ENCODE assay signal across 8 cellular contexts in the genomic region with DNA sequence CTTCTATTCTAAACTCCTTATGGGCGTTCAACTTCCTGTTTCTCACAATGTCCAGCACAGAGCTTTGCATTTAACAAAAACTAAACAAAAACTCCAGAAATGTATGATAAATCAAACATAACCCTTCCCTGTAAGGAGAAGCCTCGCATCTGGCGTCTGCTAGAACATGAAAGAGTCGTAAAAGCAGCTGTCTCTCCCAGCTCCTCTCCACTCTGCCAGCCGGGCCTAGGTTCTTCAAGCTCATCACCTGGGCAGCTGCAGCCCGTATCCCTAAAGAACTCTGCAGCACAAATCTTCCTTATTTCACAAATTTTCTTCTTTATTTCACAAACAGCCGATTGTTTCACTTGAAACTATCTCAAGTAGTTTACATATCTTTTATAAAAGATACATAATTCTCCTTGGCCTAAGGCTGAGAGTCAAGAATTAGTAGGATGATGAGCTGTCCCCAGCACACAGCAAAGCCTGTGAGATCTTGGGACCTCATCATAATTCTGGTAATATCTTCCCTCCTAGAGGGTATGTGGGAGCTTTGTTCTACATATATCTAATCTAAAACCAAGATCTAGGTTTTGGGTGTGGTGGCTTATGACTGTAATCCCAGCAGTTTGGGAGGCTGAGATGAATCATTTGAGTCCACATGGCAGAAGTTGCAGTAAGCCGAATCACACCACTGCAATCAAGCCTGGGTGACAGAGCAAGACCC. TPM values are rescaled to one million over a fixed set of nuclear protein-coding genes. Genes with fewer than 3 reads are reported as not detected.
DNase-seq lines count a peak whose midpoint lies in the region; ATAC-seq and TF ChIP-seq lines count a peak whose summit lies in the region.

No MANE protein-coding gene starts in this region.

- TF ChIP-seq CTCF in HFFc6 (IDR thresholded peaks at IDR 0.05) (no peak), fibroblast of villous mesenchyme (IDR thresholded peaks at IDR 0.05; ENCODE audit: insufficient read depth, low read depth, low read length) (no peak), MM.1S (IDR thresholded peaks at IDR 0.05; ENCODE audit: low read length) (no peak)

- H3K9ac ChIP-seq in MM.1S (ENCODE audit: low read length), result no peak overlapping the region

- peaks cover 79% of the 10 kb centered on the region for H3K4me1 Mint-ChIP-seq in HFFc6 (ENCODE audit: low read depth)
- H3K4me1 Mint-ChIP-seq in activated CD4-positive, alpha-beta T cell treated with anti-CD3 and anti-CD28 coated beads, Interleukin-2, amount 10 ng/mL, durations not matched to agents 24 days and 14 days, result peaks cover 34% of the 10 kb centered on the region

- no peaks in the 10 kb centered on the region for H3K4me1 ChIP-seq in MM.1S (ENCODE audit: low read length)

- H3K27ac Mint-ChIP-seq in HFFc6, result peak overlapping the region; percentile 94
- peak overlapping the region; percentile 80 for H3K27ac Mint-ChIP-seq in activated CD4-positive, alpha-beta T cell treated with anti-CD3 and anti-CD28 coated beads, Interleukin-2, amount 10 ng/mL, durations not matched to agents 24 days and 14 days

- H3K9me2 ChIP-seq in MM.1S (replicated peaks; ENCODE audit: insufficient read depth, low read length), result no peaks in the 10 kb centered on the region

- H3F3A ChIP-seq in MM.1S (ENCODE audit: insufficient read depth, low read length), result no peaks in the 10 kb centered on the region; the same call in 1 of the 2 replicates

- H3K4me2 ChIP-seq in MM.1S (ENCODE audit: low read depth, low read length), result no peak overlapping the region

- H3K36me3 Mint-ChIP-seq in HFFc6 (ENCODE audit: low read depth), result peaks cover 69% of the 10 kb centered on the region
- peaks cover 64% of the 10 kb centered on the region for H3K36me3 Mint-ChIP-seq in activated CD4-positive, alpha-beta T cell treated with anti-CD3 and anti-CD28 coated beads, Interleukin-2, amount 10 ng/mL, durations not matched to agents 24 days and 14 days (ENCODE audit: low read depth)

- H3K9me3 Mint-ChIP-seq in HFFc6, result peaks cover 17% of the 10 kb centered on the region
- no peaks in the 10 kb centered on the region for H3K9me3 Mint-ChIP-seq in activated CD4-positive, alpha-beta T cell treated with anti-CD3 and anti-CD28 coated beads, Interleukin-2, amount 10 ng/mL, durations not matched to agents 24 days and 14 days

- no peak for ATAC-seq in GM18907 (IDR thresholded peaks at IDR 0.05; ENCODE audit: unreplicated experiment)
- no peak for ATAC-seq in GM21360 (IDR thresholded peaks at IDR 0.05; ENCODE audit: unreplicated experiment)
- ATAC-seq in GM18858 (IDR thresholded peaks at IDR 0.05; ENCODE audit: unreplicated experiment), result no peak

- no peaks in the 10 kb centered on the region for H4K20me1 ChIP-seq in MM.1S (ENCODE audit: insufficient read depth, low read length)

- H3K79me2 ChIP-seq in MM.1S (ENCODE audit: low read length), result 0 out of 2 replicates have a peak, but pooled peaks cover 10% of the 10 kb centered on the region

- H3K4me3 ChIP-seq in fibroblast of villous mesenchyme (ENCODE audit: low read depth, low read length), result no peak overlapping the region
- H3K4me3 ChIP-seq in MM.1S (ENCODE audit: low read length), result no peak overlapping the region

- H3K27me3 Mint-ChIP-seq in HFFc6 (ENCODE audit: insufficient read depth), result peaks cover 42% of the 10 kb centered on the region
- H3K27me3 Mint-ChIP-seq in activated CD4-positive, alpha-beta T cell treated with anti-CD3 and anti-CD28 coated beads, Interleukin-2, amount 10 ng/mL, durations not matched to agents 24 days and 14 days, result no peaks in the 10 kb centered on the region

- H3K4me3 Mint-ChIP-seq in HFFc6, result peak overlapping the region; percentile 76
- H3K4me3 Mint-ChIP-seq in activated CD4-positive, alpha-beta T cell treated with anti-CD3 and anti-CD28 coated beads, Interleukin-2, amount 10 ng/mL, durations not matched to agents 24 days and 14 days, result peak overlapping the region; percentile 41

- no peaks in the 10 kb centered on the region for H3K27me3 ChIP-seq in MM.1S (replicated peaks; ENCODE audit: insufficient read depth, low read length)

- intact Hi-C loops in activated CD4-positive, alpha-beta T cell treated with anti-CD3 and anti-CD28 coated beads, Interleukin-2, amount 10 ng/mL, durations not matched to agents 24 days and 14 days (cut with micrococcal nuclease), result loop anchor here (2.0 kb wide), 2 partner anchors 26 to 116 kb away; a partner anchor contains a TSS

- H3K27ac ChIP-seq in MM.1S (ENCODE audit: low read length), result no peak overlapping the region

- H3K9me3 ChIP-seq in MM.1S (replicated peaks; ENCODE audit: insufficient read depth, low read length), result no peaks in the 10 kb centered on the region

- H2AFZ ChIP-seq in MM.1S (ENCODE audit: low read length), result no peak overlapping the region

- DNase-seq in HFFc6, result peak; percentile 89
- peak; percentile 82 for DNase-seq in activated CD4-positive, alpha-beta T cell treated with anti-CD3 and anti-CD28 coated beads, Interleukin-2, amount 10 ng/mL, durations not matched to agents 24 days and 14 days
- peak; percentile 90 for DNase-seq in fibroblast of villous mesenchyme (ENCODE audit: low read depth)
- DNase-seq in stimulated activated CD8-positive, alpha-beta memory T cell treated with anti-CD3 and anti-CD28 coated beads, Interleukin-15, amount 100 ng/mL, for 48 hours (ENCODE audit: low read depth in 2 of 2), result peak; percentile 24 to 39
- DNase-seq in MM.1S, result no peak

- H3K36me3 ChIP-seq in MM.1S (replicated peaks; ENCODE audit: insufficient read depth, low read length), result no peaks in the 10 kb centered on the region; the same call in none of the 2 replicates

RNA-seq across cellular contexts. Expression of a gene that starts 35.3 kb away (rescaled TPM):
- total RNA-seq in HFFc6 (2021; fragmentation: NEBNext Ultra II Directional; extraction: Animal tissue kit (Norgen Biotek cat#: 25700)), result 1,000 to 10,000 TPM; 4,445 to 5,074 (median 4,643) TPM
- total RNA-seq in activated CD4-positive, alpha-beta T cell treated with anti-CD3 and anti-CD28 coated beads, Interleukin-2, amount 10 ng/mL, durations not matched to agents 24 days and 14 days, result 214 and 225 TPM in 2 replicates
- 2,870 and 3,211 TPM in 2 replicates for total RNA-seq in fibroblast of villous mesenchyme

Comparison
In these comparisons a context has a peak if more than half of its experiments do, and no peak if none do; other contexts are left out.
1. RNA of a gene that starts 35.3 kb away (total RNA-seq): 4,445 to 5,074 TPM in HFFc6 and 2,870 to 3,211 TPM in fibroblast of villous mesenchyme; 214 to 225 TPM in activated CD4-positive, alpha-beta T cell treated with anti-CD3 and anti-CD28 coated beads, Interleukin-2, amount 10 ng/mL, durations not matched to agents 24 days and 14 days; every median in the first group is over 10 times any median in the second.